Comparison of ENCODE assay signal across 1 cellular context in the genomic region with DNA sequence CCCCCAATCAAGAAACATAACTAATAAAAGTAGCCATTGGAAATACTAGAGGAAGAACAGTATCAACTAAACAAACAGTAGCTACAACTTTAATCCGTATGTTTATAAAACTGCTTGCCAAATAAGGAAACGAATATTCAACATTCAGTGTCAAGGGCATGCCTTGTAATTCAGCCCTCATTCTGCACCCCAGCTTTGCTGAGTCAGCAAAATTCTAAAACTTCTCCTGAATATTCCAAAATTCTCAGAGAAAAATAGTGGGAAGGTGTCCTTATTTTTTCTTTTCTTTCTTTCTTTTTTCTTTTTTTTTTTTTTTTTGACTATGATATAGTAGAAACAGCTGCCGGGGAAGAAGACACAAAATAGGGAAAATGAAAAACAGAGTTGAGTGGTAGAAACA.
TF ChIP-seq lines count a peak whose summit lies in the region.

No MANE protein-coding gene starts in this region.

TF ChIP-seq in GM23338, 12 proteins besides CTCF, POLR2A, EP300 and RAD21 (continued from another document):
- TF ChIP-seq, protein P1, sequence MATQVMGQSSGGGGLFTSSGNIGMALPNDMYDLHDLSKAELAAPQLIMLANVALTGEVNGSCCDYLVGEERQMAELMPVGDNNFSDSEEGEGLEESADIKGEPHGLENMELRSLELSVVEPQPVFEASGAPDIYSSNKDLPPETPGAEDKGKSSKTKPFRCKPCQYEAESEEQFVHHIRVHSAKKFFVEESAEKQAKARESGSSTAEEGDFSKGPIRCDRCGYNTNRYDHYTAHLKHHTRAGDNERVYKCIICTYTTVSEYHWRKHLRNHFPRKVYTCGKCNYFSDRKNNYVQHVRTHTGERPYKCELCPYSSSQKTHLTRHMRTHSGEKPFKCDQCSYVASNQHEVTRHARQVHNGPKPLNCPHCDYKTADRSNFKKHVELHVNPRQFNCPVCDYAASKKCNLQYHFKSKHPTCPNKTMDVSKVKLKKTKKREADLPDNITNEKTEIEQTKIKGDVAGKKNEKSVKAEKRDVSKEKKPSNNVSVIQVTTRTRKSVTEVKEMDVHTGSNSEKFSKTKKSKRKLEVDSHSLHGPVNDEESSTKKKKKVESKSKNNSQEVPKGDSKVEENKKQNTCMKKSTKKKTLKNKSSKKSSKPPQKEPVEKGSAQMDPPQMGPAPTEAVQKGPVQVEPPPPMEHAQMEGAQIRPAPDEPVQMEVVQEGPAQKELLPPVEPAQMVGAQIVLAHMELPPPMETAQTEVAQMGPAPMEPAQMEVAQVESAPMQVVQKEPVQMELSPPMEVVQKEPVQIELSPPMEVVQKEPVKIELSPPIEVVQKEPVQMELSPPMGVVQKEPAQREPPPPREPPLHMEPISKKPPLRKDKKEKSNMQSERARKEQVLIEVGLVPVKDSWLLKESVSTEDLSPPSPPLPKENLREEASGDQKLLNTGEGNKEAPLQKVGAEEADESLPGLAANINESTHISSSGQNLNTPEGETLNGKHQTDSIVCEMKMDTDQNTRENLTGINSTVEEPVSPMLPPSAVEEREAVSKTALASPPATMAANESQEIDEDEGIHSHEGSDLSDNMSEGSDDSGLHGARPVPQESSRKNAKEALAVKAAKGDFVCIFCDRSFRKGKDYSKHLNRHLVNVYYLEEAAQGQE (IDR thresholded peaks at IDR 0.05; ENCODE audit: unreplicated experiment), result no peak
- TF ChIP-seq ZNF114 (CRISPR knock-in tag; IDR thresholded peaks at IDR 0.05), result no peak
